1 cellular context compared by ENCODE assay signal in the genomic region with DNA sequence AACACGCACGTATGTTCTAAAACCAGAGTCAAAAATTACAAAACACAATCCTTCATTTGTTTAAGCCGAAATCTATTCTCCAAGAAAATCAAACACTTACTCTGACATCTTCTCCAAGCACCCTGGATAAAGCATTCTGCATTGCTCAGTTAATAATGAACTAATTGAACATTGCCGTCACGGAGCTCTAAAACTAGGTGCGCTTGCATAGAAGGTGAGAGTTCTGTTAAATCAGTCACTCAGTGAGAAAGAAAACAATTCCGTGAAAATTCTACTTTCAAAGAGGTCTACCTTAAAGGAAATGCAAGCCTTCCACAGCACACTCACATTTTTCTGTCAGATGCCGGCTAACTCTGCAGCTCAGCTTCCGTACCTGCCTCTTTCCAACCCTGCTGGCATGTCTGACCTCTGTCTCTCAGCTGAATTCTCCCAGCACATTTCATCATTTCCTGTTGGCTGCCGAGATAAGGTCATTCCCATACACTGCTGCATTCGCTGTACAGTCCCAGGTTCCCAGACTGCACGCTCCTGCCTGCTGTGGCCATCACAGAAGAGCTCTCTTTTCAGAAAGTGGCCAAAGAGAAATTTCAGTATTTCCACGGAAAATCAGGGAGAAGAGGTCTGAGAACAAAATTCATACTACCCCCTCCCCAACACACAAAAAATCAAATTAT.
TF ChIP-seq lines count a peak whose summit lies in the region.

No MANE protein-coding gene starts in this region.

TF ChIP-seq in HepG2, 621 proteins besides CTCF, POLR2A, EP300 and RAD21 (continued from another document and continues in another):
- TF ChIP-seq, protein P1, sequence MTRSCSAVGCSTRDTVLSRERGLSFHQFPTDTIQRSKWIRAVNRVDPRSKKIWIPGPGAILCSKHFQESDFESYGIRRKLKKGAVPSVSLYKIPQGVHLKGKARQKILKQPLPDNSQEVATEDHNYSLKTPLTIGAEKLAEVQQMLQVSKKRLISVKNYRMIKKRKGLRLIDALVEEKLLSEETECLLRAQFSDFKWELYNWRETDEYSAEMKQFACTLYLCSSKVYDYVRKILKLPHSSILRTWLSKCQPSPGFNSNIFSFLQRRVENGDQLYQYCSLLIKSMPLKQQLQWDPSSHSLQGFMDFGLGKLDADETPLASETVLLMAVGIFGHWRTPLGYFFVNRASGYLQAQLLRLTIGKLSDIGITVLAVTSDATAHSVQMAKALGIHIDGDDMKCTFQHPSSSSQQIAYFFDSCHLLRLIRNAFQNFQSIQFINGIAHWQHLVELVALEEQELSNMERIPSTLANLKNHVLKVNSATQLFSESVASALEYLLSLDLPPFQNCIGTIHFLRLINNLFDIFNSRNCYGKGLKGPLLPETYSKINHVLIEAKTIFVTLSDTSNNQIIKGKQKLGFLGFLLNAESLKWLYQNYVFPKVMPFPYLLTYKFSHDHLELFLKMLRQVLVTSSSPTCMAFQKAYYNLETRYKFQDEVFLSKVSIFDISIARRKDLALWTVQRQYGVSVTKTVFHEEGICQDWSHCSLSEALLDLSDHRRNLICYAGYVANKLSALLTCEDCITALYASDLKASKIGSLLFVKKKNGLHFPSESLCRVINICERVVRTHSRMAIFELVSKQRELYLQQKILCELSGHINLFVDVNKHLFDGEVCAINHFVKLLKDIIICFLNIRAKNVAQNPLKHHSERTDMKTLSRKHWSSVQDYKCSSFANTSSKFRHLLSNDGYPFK (CRISPR knock-in tag; IDR thresholded peaks at IDR 0.05; ENCODE audit: borderline replicate concordance), result no peak
- TF ChIP-seq ZNF556 (CRISPR knock-in tag; IDR thresholded peaks at IDR 0.05; ENCODE audit: borderline replicate concordance), result no peak
- peak; percentile 86 for TF ChIP-seq ZNF12 (CRISPR knock-in tag; IDR thresholded peaks at IDR 0.05)
- no peak for TF ChIP-seq ZFP36L1 (CRISPR knock-in tag; IDR thresholded peaks at IDR 0.05)
- no peak for TF ChIP-seq XRCC5 (optimal IDR thresholded peaks at IDR 0.05; ENCODE audit: low read length)
- TF ChIP-seq, protein P2, sequence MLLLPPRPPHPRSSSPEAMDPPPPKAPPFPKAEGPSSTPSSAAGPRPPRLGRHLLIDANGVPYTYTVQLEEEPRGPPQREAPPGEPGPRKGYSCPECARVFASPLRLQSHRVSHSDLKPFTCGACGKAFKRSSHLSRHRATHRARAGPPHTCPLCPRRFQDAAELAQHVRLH (CRISPR knock-in tag; IDR thresholded peaks at IDR 0.05; ENCODE audit: borderline replicate concordance, low read depth), result 0 out of 2 replicates have a peak, but pooled peaks have one; percentile 45
- TF ChIP-seq, protein P3, sequence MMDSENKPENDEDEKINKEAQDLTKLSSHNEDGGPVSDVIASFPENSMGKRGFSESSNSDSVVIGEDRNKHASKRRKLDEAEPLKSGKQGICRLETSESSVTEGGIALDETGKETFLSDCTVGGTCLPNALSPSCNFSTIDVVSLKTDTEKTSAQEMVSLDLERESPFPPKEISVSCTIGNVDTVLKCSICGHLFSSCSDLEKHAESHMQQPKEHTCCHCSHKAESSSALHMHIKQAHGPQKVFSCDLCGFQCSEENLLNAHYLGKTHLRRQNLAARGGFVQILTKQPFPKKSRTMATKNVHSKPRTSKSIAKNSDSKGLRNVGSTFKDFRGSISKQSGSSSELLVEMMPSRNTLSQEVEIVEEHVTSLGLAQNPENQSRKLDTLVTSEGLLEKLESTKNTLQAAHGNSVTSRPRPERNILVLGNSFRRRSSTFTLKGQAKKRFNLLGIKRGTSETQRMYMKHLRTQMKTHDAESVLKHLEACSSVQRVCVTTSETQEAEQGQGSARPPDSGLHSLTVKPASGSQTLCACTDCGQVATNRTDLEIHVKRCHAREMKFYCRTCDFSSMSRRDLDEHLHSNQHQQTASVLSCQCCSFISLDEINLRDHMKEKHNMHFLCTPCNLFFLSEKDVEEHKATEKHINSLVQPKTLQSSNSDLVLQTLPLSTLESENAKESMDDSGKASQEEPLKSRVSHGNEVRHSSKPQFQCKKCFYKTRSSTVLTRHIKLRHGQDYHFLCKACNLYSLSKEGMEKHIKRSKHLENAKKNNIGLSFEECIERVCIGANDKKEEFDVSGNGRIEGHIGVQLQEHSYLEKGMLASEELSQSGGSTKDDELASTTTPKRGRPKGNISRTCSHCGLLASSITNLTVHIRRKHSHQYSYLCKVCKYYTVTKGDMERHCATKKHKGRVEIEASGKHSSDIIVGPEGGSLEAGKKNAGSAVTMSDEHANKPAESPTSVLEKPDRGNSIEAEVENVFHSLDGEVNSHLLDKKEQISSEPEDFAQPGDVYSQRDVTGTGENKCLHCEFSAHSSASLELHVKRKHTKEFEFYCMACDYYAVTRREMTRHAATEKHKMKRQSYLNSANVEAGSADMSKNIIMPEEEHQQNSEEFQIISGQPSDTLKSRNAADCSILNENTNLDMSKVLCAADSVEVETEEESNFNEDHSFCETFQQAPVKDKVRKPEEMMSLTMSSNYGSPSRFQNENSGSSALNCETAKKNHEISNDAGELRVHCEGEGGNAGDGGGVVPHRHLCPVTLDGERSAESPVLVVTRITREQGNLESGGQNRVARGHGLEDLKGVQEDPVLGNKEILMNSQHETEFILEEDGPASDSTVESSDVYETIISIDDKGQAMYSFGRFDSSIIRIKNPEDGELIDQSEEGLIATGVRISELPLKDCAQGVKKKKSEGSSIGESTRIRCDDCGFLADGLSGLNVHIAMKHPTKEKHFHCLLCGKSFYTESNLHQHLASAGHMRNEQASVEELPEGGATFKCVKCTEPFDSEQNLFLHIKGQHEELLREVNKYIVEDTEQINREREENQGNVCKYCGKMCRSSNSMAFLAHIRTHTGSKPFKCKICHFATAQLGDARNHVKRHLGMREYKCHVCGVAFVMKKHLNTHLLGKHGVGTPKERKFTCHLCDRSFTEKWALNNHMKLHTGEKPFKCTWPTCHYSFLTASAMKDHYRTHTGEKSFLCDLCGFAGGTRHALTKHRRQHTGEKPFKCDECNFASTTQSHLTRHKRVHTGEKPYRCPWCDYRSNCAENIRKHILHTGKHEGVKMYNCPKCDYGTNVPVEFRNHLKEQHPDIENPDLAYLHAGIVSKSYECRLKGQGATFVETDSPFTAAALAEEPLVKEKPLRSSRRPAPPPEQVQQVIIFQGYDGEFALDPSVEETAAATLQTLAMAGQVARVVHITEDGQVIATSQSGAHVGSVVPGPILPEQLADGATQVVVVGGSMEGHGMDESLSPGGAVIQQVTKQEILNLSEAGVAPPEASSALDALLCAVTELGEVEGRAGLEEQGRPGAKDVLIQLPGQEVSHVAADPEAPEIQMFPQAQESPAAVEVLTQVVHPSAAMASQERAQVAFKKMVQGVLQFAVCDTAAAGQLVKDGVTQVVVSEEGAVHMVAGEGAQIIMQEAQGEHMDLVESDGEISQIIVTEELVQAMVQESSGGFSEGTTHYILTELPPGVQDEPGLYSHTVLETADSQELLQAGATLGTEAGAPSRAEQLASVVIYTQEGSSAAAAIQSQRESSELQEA (CRISPR knock-in tag; IDR thresholded peaks at IDR 0.05; ENCODE audit: not compliant biosample characterization), result no peak
- TF ChIP-seq, protein P4, sequence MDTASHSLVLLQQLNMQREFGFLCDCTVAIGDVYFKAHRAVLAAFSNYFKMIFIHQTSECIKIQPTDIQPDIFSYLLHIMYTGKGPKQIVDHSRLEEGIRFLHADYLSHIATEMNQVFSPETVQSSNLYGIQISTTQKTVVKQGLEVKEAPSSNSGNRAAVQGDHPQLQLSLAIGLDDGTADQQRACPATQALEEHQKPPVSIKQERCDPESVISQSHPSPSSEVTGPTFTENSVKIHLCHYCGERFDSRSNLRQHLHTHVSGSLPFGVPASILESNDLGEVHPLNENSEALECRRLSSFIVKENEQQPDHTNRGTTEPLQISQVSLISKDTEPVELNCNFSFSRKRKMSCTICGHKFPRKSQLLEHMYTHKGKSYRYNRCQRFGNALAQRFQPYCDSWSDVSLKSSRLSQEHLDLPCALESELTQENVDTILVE (CRISPR knock-in tag; IDR thresholded peaks at IDR 0.05), result peak; percentile 82
- TF ChIP-seq, protein P5, sequence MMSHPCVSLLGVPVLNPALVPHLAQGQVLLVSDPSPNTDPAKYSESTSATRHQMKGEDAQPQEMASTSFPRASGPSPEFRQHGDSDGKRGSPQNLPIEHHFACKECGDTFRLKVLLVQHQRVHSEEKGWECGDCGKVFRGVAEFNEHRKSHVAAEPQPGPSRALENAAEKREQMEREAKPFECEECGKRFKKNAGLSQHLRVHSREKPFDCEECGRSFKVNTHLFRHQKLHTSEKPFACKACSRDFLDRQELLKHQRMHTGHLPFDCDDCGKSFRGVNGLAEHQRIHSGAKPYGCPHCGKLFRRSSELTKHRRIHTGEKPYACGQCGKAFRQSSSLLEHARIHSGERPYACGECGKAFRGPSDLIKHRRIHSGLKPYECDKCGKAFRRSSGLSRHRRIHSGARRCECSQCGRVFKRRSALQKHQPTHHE (CRISPR knock-in tag; IDR thresholded peaks at IDR 0.05; ENCODE audit: borderline replicate concordance), result no peak
- TF ChIP-seq, protein P6, sequence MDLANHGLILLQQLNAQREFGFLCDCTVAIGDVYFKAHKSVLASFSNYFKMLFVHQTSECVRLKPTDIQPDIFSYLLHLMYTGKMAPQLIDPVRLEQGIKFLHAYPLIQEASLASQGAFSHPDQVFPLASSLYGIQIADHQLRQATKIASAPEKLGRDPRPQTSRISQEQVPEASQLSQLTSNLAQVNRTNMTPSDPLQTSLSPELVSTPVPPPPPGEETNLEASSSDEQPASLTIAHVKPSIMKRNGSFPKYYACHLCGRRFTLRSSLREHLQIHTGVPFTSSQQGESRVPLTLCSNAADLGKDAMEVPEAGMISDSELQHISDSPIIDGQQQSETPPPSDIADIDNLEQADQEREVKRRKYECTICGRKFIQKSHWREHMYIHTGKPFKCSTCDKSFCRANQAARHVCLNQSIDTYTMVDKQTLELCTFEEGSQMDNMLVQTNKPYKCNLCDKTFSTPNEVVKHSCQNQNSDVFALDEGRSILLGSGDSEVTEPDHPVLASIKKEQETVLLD (CRISPR knock-in tag; IDR thresholded peaks at IDR 0.05; ENCODE audit: low read depth), result no peak
- TF ChIP-seq, protein P7, sequence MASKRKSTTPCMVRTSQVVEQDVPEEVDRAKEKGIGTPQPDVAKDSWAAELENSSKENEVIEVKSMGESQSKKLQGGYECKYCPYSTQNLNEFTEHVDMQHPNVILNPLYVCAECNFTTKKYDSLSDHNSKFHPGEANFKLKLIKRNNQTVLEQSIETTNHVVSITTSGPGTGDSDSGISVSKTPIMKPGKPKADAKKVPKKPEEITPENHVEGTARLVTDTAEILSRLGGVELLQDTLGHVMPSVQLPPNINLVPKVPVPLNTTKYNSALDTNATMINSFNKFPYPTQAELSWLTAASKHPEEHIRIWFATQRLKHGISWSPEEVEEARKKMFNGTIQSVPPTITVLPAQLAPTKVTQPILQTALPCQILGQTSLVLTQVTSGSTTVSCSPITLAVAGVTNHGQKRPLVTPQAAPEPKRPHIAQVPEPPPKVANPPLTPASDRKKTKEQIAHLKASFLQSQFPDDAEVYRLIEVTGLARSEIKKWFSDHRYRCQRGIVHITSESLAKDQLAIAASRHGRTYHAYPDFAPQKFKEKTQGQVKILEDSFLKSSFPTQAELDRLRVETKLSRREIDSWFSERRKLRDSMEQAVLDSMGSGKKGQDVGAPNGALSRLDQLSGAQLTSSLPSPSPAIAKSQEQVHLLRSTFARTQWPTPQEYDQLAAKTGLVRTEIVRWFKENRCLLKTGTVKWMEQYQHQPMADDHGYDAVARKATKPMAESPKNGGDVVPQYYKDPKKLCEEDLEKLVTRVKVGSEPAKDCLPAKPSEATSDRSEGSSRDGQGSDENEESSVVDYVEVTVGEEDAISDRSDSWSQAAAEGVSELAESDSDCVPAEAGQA (IDR thresholded peaks at IDR 0.05; ENCODE audit: low read depth), result peak; percentile 72
- TF ChIP-seq, protein P7 (CRISPR knock-in tag; IDR thresholded peaks at IDR 0.05; ENCODE audit: borderline replicate concordance), result no peak
- TF ChIP-seq ZNF343 (CRISPR knock-in tag; IDR thresholded peaks at IDR 0.05), result no peak
- peak; percentile 59; the same call in 1 of the 2 replicates for TF ChIP-seq TBX2 (CRISPR knock-in tag; IDR thresholded peaks at IDR 0.05; ENCODE audit: borderline replicate concordance)
- TF ChIP-seq SOX6 (IDR thresholded peaks at IDR 0.05), result no peak
- peak; percentile 67 for TF ChIP-seq SOX6 (CRISPR knock-in tag; IDR thresholded peaks at IDR 0.05)
- TF ChIP-seq GABPB1 (CRISPR knock-in tag; IDR thresholded peaks at IDR 0.05), result peak; percentile 92
- no peak for TF ChIP-seq MLLT10 (CRISPR knock-in tag; IDR thresholded peaks at IDR 0.05)
- no peak for TF ChIP-seq LCORL (IDR thresholded peaks at IDR 0.05)
- peak; percentile 85 for TF ChIP-seq LCORL (CRISPR knock-in tag; IDR thresholded peaks at IDR 0.05)
- no peak; the same call in 1 of the 2 replicates for TF ChIP-seq ZNF782 (CRISPR knock-in tag; IDR thresholded peaks at IDR 0.05; ENCODE audit: borderline replicate concordance)
- TF ChIP-seq GABPA (IDR thresholded peaks at IDR 0.05; ENCODE audit: low read depth, low read length), result peak; percentile 45
- peak; percentile 92 for TF ChIP-seq GABPA (CRISPR knock-in tag; IDR thresholded peaks at IDR 0.05; ENCODE audit: low read depth)
- no peak for TF ChIP-seq WIZ (CRISPR knock-in tag; IDR thresholded peaks at IDR 0.05)
- TF ChIP-seq ZNF101 (CRISPR knock-in tag; IDR thresholded peaks at IDR 0.05; ENCODE audit: borderline replicate concordance, low read depth), result no peak
- TF ChIP-seq, protein P8, sequence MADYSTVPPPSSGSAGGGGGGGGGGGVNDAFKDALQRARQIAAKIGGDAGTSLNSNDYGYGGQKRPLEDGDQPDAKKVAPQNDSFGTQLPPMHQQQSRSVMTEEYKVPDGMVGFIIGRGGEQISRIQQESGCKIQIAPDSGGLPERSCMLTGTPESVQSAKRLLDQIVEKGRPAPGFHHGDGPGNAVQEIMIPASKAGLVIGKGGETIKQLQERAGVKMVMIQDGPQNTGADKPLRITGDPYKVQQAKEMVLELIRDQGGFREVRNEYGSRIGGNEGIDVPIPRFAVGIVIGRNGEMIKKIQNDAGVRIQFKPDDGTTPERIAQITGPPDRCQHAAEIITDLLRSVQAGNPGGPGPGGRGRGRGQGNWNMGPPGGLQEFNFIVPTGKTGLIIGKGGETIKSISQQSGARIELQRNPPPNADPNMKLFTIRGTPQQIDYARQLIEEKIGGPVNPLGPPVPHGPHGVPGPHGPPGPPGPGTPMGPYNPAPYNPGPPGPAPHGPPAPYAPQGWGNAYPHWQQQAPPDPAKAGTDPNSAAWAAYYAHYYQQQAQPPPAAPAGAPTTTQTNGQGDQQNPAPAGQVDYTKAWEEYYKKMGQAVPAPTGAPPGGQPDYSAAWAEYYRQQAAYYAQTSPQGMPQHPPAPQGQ (CRISPR knock-in tag; IDR thresholded peaks at IDR 0.05; ENCODE audit: borderline replicate concordance), result peak; percentile 29; the same call in 1 of the 2 replicates
- no peak for TF ChIP-seq TEAD2 (CRISPR knock-in tag; IDR thresholded peaks at IDR 0.05)
- TF ChIP-seq ZNF331 (CRISPR knock-in tag; IDR thresholded peaks at IDR 0.05), result peak; percentile 89
- peak; percentile 81 for TF ChIP-seq ZMYM3 (CRISPR knock-in tag; IDR thresholded peaks at IDR 0.05)
